In genomic region chr2:65056990-65057375, GRCh38 we compare ENCODE assay signal across 8 cellular contexts. TPM values are rescaled to one million over a fixed set of nuclear protein-coding genes. Genes with fewer than 3 reads are reported as not detected.
DNase-seq lines count a peak whose midpoint lies in the region; ATAC-seq lines count a peak whose summit lies in the region.

No MANE protein-coding gene starts in this region.

- H3K4me1 Mint-ChIP-seq in activated T-helper 17 cell treated with anti-CD3 and anti-CD28 coated beads, Interleukin-2, amount 50 U/mL, for 72 hours, result peaks cover 31% of the 10 kb centered on the region
- H3K4me1 Mint-ChIP-seq in stimulated activated naive B cell treated with anti-CD40 and anti-IgM and Interleukin-4, amounts not matched to agents 10 μg/mL and 1 μg/mL and 100 μg/mL, for 72 hours, result peaks cover 48 to 70% of the 10 kb centered on the region in 2 donors

- DNase-seq in HT-29 (ENCODE audit: low spot score) (peak; percentile 19), ACHN (no peak), NCI-H510A treated with DMSO at 0.1 percent for 48 hours (lab: John Stamatoyannopoulos, UW) (no peak)
- DNase-seq in stimulated activated naive B cell treated with anti-CD40 and anti-IgM and Interleukin-4, amounts not matched to agents 10 μg/mL and 1 μg/mL and 100 μg/mL, for 72 hours, result no peak
- no peak for DNase-seq in stimulated activated CD4-positive, alpha-beta T cell treated with anti-CD3 and anti-CD28 coated beads, Interleukin-4, amount 100 ng/mL, for 24 hours

- peak overlapping the region; percentile 77 for H3K4me3 ChIP-seq in iPS-11a (ENCODE audit: low read depth, low read length)

- H3K36me3 Mint-ChIP-seq in activated T-helper 17 cell treated with anti-CD3 and anti-CD28 coated beads, Interleukin-2, amount 50 U/mL, for 72 hours (ENCODE audit: low read depth), result no peaks in the 10 kb centered on the region
- H3K36me3 Mint-ChIP-seq in stimulated activated naive B cell treated with anti-CD40 and anti-IgM and Interleukin-4, amounts not matched to agents 10 μg/mL and 1 μg/mL and 100 μg/mL, for 72 hours, result peaks cover 16 to 17% of the 10 kb centered on the region in 2 donors

- no peak for ATAC-seq in activated T-helper 17 cell treated with anti-CD3 and anti-CD28 coated beads, Interleukin-2, amount 50 U/mL, for 72 hours (replicated peaks)
- peak in 1 of 2 donors; percentile 0 for ATAC-seq in stimulated activated naive B cell treated with anti-CD40 and anti-IgM and Interleukin-4, amounts not matched to agents 10 μg/mL and 1 μg/mL and 100 μg/mL, for 72 hours (replicated peaks)
- no peak for ATAC-seq in HG02610 (IDR thresholded peaks at IDR 0.05; ENCODE audit: unreplicated experiment)

- H3K27me3 Mint-ChIP-seq in activated T-helper 17 cell treated with anti-CD3 and anti-CD28 coated beads, Interleukin-2, amount 50 U/mL, for 72 hours, result no peaks in the 10 kb centered on the region
- H3K27me3 Mint-ChIP-seq in stimulated activated naive B cell treated with anti-CD40 and anti-IgM and Interleukin-4, amounts not matched to agents 10 μg/mL and 1 μg/mL and 100 μg/mL, for 72 hours, result no peaks in the 10 kb centered on the region

- H3K4me3 Mint-ChIP-seq in activated T-helper 17 cell treated with anti-CD3 and anti-CD28 coated beads, Interleukin-2, amount 50 U/mL, for 72 hours, result peak overlapping the region; percentile 94
- peak overlapping the region; percentile 86 to 99 for H3K4me3 Mint-ChIP-seq in stimulated activated naive B cell treated with anti-CD40 and anti-IgM and Interleukin-4, amounts not matched to agents 10 μg/mL and 1 μg/mL and 100 μg/mL, for 72 hours

- peak overlapping the region; percentile 85 for H3K27ac Mint-ChIP-seq in activated T-helper 17 cell treated with anti-CD3 and anti-CD28 coated beads, Interleukin-2, amount 50 U/mL, for 72 hours
- H3K27ac Mint-ChIP-seq in stimulated activated naive B cell treated with anti-CD40 and anti-IgM and Interleukin-4, amounts not matched to agents 10 μg/mL and 1 μg/mL and 100 μg/mL, for 72 hours, result peak overlapping the region; percentile 28

- no peaks in the 10 kb centered on the region for H3K9me3 Mint-ChIP-seq in activated T-helper 17 cell treated with anti-CD3 and anti-CD28 coated beads, Interleukin-2, amount 50 U/mL, for 72 hours
- H3K9me3 Mint-ChIP-seq in stimulated activated naive B cell treated with anti-CD40 and anti-IgM and Interleukin-4, amounts not matched to agents 10 μg/mL and 1 μg/mL and 100 μg/mL, for 72 hours, result no peaks in the 10 kb centered on the region

- in situ Hi-C loops in ACHN (cut with HindIII; ENCODE audit: low pct_ligation_motif_present, low pct_unique_long_range_greater_than_20kb, low sequenced_read_pairs), result no loop called here

RNA-seq across cellular contexts. Expression of gene CEP68, which starts 0.8 kb away (rescaled TPM):
- total RNA-seq in HT-29 (2014; rRNA removed; shearing (Covaris generic)), result 2.2 and 3.4 TPM in 2 replicates
- 10 to 100 TPM in 1 of 2 donors, 1 to 10 TPM in 1; 6.9 to 10.5 TPM for total RNA-seq in activated T-helper 17 cell treated with anti-CD3 and anti-CD28 coated beads, Interleukin-2, amount 50 U/mL, for 72 hours
